ENCODE assay signal across 20 cellular contexts in genomic region chr7:20958474-20958873, GRCh38.
DNase-seq lines count a peak whose midpoint lies in the region; ATAC-seq and TF ChIP-seq lines count a peak whose summit lies in the region.
"Had no signal": no experiment of that assay in that cellular context is flagged by ENCODE, and none has a peak within 500 bp of the region (broad histone marks: within the 10 kb centered on the region; RNA-seq: fewer than 3 reads in every experiment).

No MANE protein-coding gene starts in this region.

- TF ChIP-seq CTCF in Loucy (conservative IDR thresholded peaks at IDR 0.05; ENCODE audit: low read length) (no peak), VCaP (conservative IDR thresholded peaks at IDR 0.05) (no peak), WERI-Rb-1 (IDR thresholded peaks at IDR 0.05; ENCODE audit: low read depth, low read length) (no peak), osteocyte (IDR thresholded peaks at IDR 0.05) (no peak)

- H3K27me3 ChIP-seq in Loucy (ENCODE audit: insufficient read depth, low read length, poor library complexity, severe bottlenecking) (no peaks in the 10 kb centered on the region), WERI-Rb-1 (ENCODE audit: insufficient read depth, low read depth, severe bottlenecking) (peaks cover 2% of the 10 kb centered on the region)
- H3K27me3 ChIP-seq: BLaER1 treated with 17β-estradiol and CSF1 and Interleukin-3, amounts not matched to agents 10 nM and 100 nM had no signal

- no peak overlapping the region for H3K4me2 ChIP-seq in Loucy (ENCODE audit: low read depth, low read length, poor library complexity, severe bottlenecking)
- H3K4me2 ChIP-seq: BLaER1 treated with 17β-estradiol and CSF1 and Interleukin-3, amounts not matched to agents 10 nM and 100 nM had no signal

- no peaks in the 10 kb centered on the region for H3F3A ChIP-seq in Loucy (ENCODE audit: low read depth)

- H3K27ac ChIP-seq in VCaP (peak overlapping the region; percentile 93), WERI-Rb-1 (no peak overlapping the region)
- H3K27ac ChIP-seq: BLaER1 treated with 17β-estradiol and CSF1 and Interleukin-3, amounts not matched to agents 10 nM and 100 nM had no signal

- H3K4me3 Mint-ChIP-seq in osteocyte (ENCODE audit: unreplicated experiment) = no peak overlapping the region
- H3K4me3 Mint-ChIP-seq: CD8-positive, alpha-beta T cell; HFFc6 had no signal

- H3K4me1 ChIP-seq in Loucy (ENCODE audit: insufficient read depth, low read length, poor library complexity, severe bottlenecking) = no peaks in the 10 kb centered on the region
- H3K4me1 ChIP-seq: BLaER1 treated with 17β-estradiol and CSF1 and Interleukin-3, amounts not matched to agents 10 nM and 100 nM had no signal

- no peak for ATAC-seq in HG03460 (IDR thresholded peaks at IDR 0.05; ENCODE audit: unreplicated experiment)
- ATAC-seq: CD8-positive, alpha-beta T cell; K562; Panc1 had no signal

- no peak overlapping the region for H3K27ac Mint-ChIP-seq in osteocyte (ENCODE audit: unreplicated experiment)
- H3K27ac Mint-ChIP-seq: CD8-positive, alpha-beta T cell; HFFc6 had no signal

- no peaks in the 10 kb centered on the region for H3K4me1 Mint-ChIP-seq in osteocyte (ENCODE audit: unreplicated experiment)

- no peaks in the 10 kb centered on the region for H3K36me3 Mint-ChIP-seq in osteocyte (ENCODE audit: unreplicated experiment)
- H3K36me3 Mint-ChIP-seq: CD8-positive, alpha-beta T cell had no signal

- DNase-seq in COR-L47 (lab: John Stamatoyannopoulos, UW) = peak; percentile 77
- peak; percentile 18 to 67 for DNase-seq in NCI-H446 (lab: John Stamatoyannopoulos, UW)
- DNase-seq in T-helper 9 cell = no peak
- no peak for DNase-seq in WERI-Rb-1
- DNase-seq in osteocyte (ENCODE audit: extremely low spot score, unreplicated experiment) = no peak
- DNase-seq: ACHN; Calu3; CD8-positive, alpha-beta T cell; DMS79 treated with DMSO at 0.1 percent for 48 hours; H7; HFFc6; NCI-H187 treated with DMSO at 0.1 percent for 48 hours; NCI-H2107; T-helper 1 cell had no signal

- no peak overlapping the region for H3K9ac ChIP-seq in Loucy (ENCODE audit: low read depth, low read length, poor library complexity, severe bottlenecking)
- H3K9ac ChIP-seq: BLaER1 treated with 17β-estradiol and CSF1 and Interleukin-3, amounts not matched to agents 10 nM and 100 nM had no signal

- H3K36me3 ChIP-seq in Loucy (ENCODE audit: insufficient read depth, low read length) = no peaks in the 10 kb centered on the region
- H3K36me3 ChIP-seq in WERI-Rb-1 = no peaks in the 10 kb centered on the region
- H3K36me3 ChIP-seq: BLaER1 treated with 17β-estradiol and CSF1 and Interleukin-3, amounts not matched to agents 10 nM and 100 nM had no signal

- H3K79me2 ChIP-seq in Loucy (ENCODE audit: insufficient read depth, low read length) = no peaks in the 10 kb centered on the region

- H3K9me3 ChIP-seq in Loucy (ENCODE audit: insufficient read depth, low read depth, low read length) (no peaks in the 10 kb centered on the region), WERI-Rb-1 (ENCODE audit: severe bottlenecking) (no peaks in the 10 kb centered on the region)
- H3K9me3 ChIP-seq: BLaER1 treated with 17β-estradiol and CSF1 and Interleukin-3, amounts not matched to agents 10 nM and 100 nM had no signal

- no peaks in the 10 kb centered on the region for H4K20me1 ChIP-seq in Loucy (ENCODE audit: insufficient read depth, low read length, poor library complexity, severe bottlenecking)
- H4K20me1 ChIP-seq: BLaER1 treated with 17β-estradiol and CSF1 and Interleukin-3, amounts not matched to agents 10 nM and 100 nM had no signal

- no peaks in the 10 kb centered on the region for H3K9me3 Mint-ChIP-seq in osteocyte (ENCODE audit: unreplicated experiment)
- H3K9me3 Mint-ChIP-seq: CD8-positive, alpha-beta T cell had no signal

- no peaks in the 10 kb centered on the region for H3K9me2 ChIP-seq in Loucy (replicated peaks; ENCODE audit: low read depth, low read length)

- H3K4me3 ChIP-seq in Loucy (ENCODE audit: low read length, poor library complexity, severe bottlenecking) = no peak overlapping the region
- no peak overlapping the region for H3K4me3 ChIP-seq in WERI-Rb-1 (ENCODE audit: low read depth, low read length)
- H3K4me3 ChIP-seq: BLaER1 treated with 17β-estradiol and CSF1 and Interleukin-3, amounts not matched to agents 10 nM and 100 nM; K562 had no signal

- 0 out of 2 replicates have a peak overlapping the region, but pooled peaks have one; percentile 27 for H2AFZ ChIP-seq in Loucy (ENCODE audit: low read length)

- no peaks in the 10 kb centered on the region for H3K27me3 Mint-ChIP-seq in osteocyte (ENCODE audit: unreplicated experiment)

Comparison
In these comparisons a context has a peak if more than half of its experiments do, and no peak if none do; other contexts are left out.
1. DNase-seq: peak in COR-L47 (single experiment) and NCI-H446 (2 of 2); none in T-helper 9 cell (single experiment), WERI-Rb-1 (single experiment) and osteocyte (single experiment).